Comparison of ENCODE assay signal across 17 cellular contexts in the genomic region with DNA sequence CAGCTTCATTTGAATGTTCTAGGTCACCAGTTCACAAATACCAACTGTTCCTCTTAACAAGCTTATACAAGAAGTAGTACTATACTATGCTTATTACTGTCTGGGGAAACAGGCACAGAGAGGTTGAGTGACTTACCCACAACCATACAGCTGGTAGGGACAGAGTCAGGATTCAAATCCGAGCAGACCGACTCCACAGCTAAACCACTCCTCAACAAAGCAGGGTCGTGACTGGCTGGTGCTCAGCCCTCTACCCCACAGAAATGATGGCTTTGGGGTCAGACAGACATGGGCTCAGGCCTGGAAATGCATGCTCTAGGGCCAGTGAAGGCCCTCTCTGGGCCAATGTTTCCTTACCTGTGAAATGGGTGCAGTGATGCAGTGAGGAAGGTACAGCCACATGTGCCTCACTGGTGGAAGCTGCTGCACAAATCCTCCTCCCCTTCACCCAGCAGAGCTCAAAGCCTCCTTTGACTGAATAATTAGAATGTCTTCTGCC.
A peak's percentile ranks its signal among the peaks of the same experiment; 100 is the strongest.
DNase-seq lines count a peak whose midpoint lies in the region; ATAC-seq and TF ChIP-seq lines count a peak whose summit lies in the region.
"Had no signal": no experiment of that assay in that cellular context is flagged by ENCODE, and none has a peak within 500 bp of the region (broad histone marks: within the 10 kb centered on the region; RNA-seq: fewer than 3 reads in every experiment).

No MANE protein-coding gene starts in this region.

- DNase-seq in IMR-90 (no peak), osteoblast (ENCODE audit: insufficient read length, low spot score, missing footprints) (no peak), RPMI8226 (no peak), NCI-H446 treated with DMSO at 0.1 percent for 48 hours (lab: John Stamatoyannopoulos, UW) (no peak)
- DNase-seq in effector memory CD8-positive, alpha-beta T cell = no peak
- DNase-seq: activated CD4-positive, alpha-beta memory T cell treated with anti-CD3 and anti-CD28 coated beads for 36 hours; activated naive CD4-positive, alpha-beta T cell treated with Interleukin-2 at 50 U/mL for 16 hours; activated T-cell treated with anti-CD3 and anti-CD28 coated beads for 4 hours; Kasumi-1; midbrain; NCI-H1092 treated with DMSO at 0.1 percent for 48 hours; NCI-H2081 treated with DMSO at 0.1 percent for 48 hours; NCI-H510A treated with DMSO at 0.1 percent for 48 hours; T-helper 2 cell had no signal

- H3K27ac ChIP-seq in BLaER1 (no peak overlapping the region), IMR-90 (ENCODE audit: insufficient read depth, low read length) (peak overlapping the region; percentile 71; the same call in 1 of the 2 replicates), osteoblast (ENCODE audit: low read depth, low read length) (peak overlapping the region; percentile 99)
- H3K27ac ChIP-seq: WERI-Rb-1 had no signal

- H3K14ac ChIP-seq in IMR-90 (replicated peaks; ENCODE audit: low read depth, low read length) = peak overlapping the region; percentile 10

- peak overlapping the region; percentile 21 to 46 for H3K27ac Mint-ChIP-seq in effector memory CD8-positive, alpha-beta T cell
- H3K27ac Mint-ChIP-seq: activated CD4-positive, alpha-beta memory T cell treated with anti-CD3 and anti-CD28 coated beads for 36 hours had no signal

- TF ChIP-seq RAD21 in IMR-90 (IDR thresholded peaks at IDR 0.05; ENCODE audit: low read length) = no peak

- H3K18ac ChIP-seq in IMR-90 (ENCODE audit: low read depth, low read length) = peak overlapping the region; percentile 31

- no peaks in the 10 kb centered on the region for H3K27me3 ChIP-seq in BLaER1
- H3K27me3 ChIP-seq in IMR-90 (ENCODE audit: control insufficient read depth, insufficient read depth, low read length) = no peaks in the 10 kb centered on the region
- H3K27me3 ChIP-seq in osteoblast (ENCODE audit: insufficient read depth, low read length) = no peaks in the 10 kb centered on the region

- H2AK9ac ChIP-seq in IMR-90 (replicated peaks; ENCODE audit: low read depth, low read length, poor library complexity) = peak overlapping the region; percentile 95

- in situ Hi-C loops in IMR-90 (cut with MboI; ENCODE audit: low sequenced_read_pairs) = no loop called here

- H3K4me3 Mint-ChIP-seq in effector memory CD8-positive, alpha-beta T cell = no peak overlapping the region
- H3K4me3 Mint-ChIP-seq: activated CD4-positive, alpha-beta memory T cell treated with anti-CD3 and anti-CD28 coated beads for 36 hours had no signal

- no peaks in the 10 kb centered on the region for H3K9me3 Mint-ChIP-seq in effector memory CD8-positive, alpha-beta T cell

- peak overlapping the region; percentile 94 for H2BK120ac ChIP-seq in IMR-90 (ENCODE audit: low read depth, low read length)

- H3K79me2 ChIP-seq in osteoblast (ENCODE audit: insufficient read depth, low read length) = no peaks in the 10 kb centered on the region

- H3K9me1 ChIP-seq in IMR-90 (ENCODE audit: insufficient read depth, low read length) = peaks cover 57% of the 10 kb centered on the region

- peaks cover 14% of the 10 kb centered on the region for H3K9me3 ChIP-seq in BLaER1
- no peaks in the 10 kb centered on the region for H3K9me3 ChIP-seq in IMR-90 (ENCODE audit: control insufficient read depth, insufficient read depth, low read length)
- no peaks in the 10 kb centered on the region for H3K9me3 ChIP-seq in osteoblast (ENCODE audit: low read depth, low read length)

- no peak overlapping the region for H3K56ac ChIP-seq in IMR-90 (ENCODE audit: extremely low read depth, insufficient read depth, low read length)

- H3K23ac ChIP-seq in IMR-90 (ENCODE audit: low read depth, low read length) = peak overlapping the region; percentile 2; the same call in 1 of the 2 replicates

- H4K20me1 ChIP-seq in BLaER1 (no peaks in the 10 kb centered on the region), IMR-90 (ENCODE audit: insufficient read depth, low read length) (no peaks in the 10 kb centered on the region; the same call in 1 of the 2 replicates), osteoblast (ENCODE audit: insufficient read depth, low read length) (no peaks in the 10 kb centered on the region)

- H3K36me3 ChIP-seq in BLaER1 (peaks cover 5% of the 10 kb centered on the region; the same call in 1 of the 2 replicates), IMR-90 (ENCODE audit: control insufficient read depth, insufficient read depth, low read length) (no peaks in the 10 kb centered on the region), osteoblast (ENCODE audit: insufficient read depth, low read length) (no peaks in the 10 kb centered on the region)
- H3K36me3 ChIP-seq: WERI-Rb-1 had no signal

- H3K4me1 Mint-ChIP-seq in effector memory CD8-positive, alpha-beta T cell (ENCODE audit: low read depth in 2 of 2) = peaks cover 0 to 5% of the 10 kb centered on the region in 2 donors

- H3K4me1 ChIP-seq in BLaER1 (peaks cover 78% of the 10 kb centered on the region), IMR-90 (ENCODE audit: control insufficient read depth, insufficient read depth, low read length) (peaks cover 65% of the 10 kb centered on the region), osteoblast (ENCODE audit: insufficient read depth, low read length) (peaks cover 73% of the 10 kb centered on the region)

- peak overlapping the region; percentile 0; the same call in 1 of the 2 replicates for H3K4me2 ChIP-seq in BLaER1
- no peak overlapping the region for H3K4me2 ChIP-seq in IMR-90 (ENCODE audit: low read depth, low read length)
- no peak overlapping the region for H3K4me2 ChIP-seq in osteoblast (ENCODE audit: insufficient read depth, low read length)

- peak overlapping the region; percentile 87 for H2BK5ac ChIP-seq in IMR-90 (ENCODE audit: low read depth, low read length, poor library complexity, severe bottlenecking)

- peak overlapping the region; percentile 85; the same call in 1 of the 2 replicates for H4K91ac ChIP-seq in IMR-90 (ENCODE audit: insufficient read depth, low read depth, low read length)

- peaks cover 4% of the 10 kb centered on the region for H3K36me3 Mint-ChIP-seq in effector memory CD8-positive, alpha-beta T cell (ENCODE audit: insufficient read depth)
- H3K36me3 Mint-ChIP-seq: activated CD4-positive, alpha-beta memory T cell treated with anti-CD3 and anti-CD28 coated beads for 36 hours had no signal

- BruUV-seq in IMR-90 (replicated peaks; lab: Mats Ljungman, UMichigan) = no TSS peak

- H2BK15ac ChIP-seq in IMR-90 (ENCODE audit: low read depth, low read length) = peak overlapping the region; percentile 77

- peak overlapping the region; percentile 70 to 78; a peak in 2 of 4 replicates for H4K8ac ChIP-seq in IMR-90 (ENCODE audit: low read depth in 2 of 2, low read length in 2 of 2)

- dilution Hi-C loops in IMR-90 (cut with HindIII; ENCODE audit: low sequenced_read_pairs, unreplicated experiment) = no loop called here

- H4K5ac ChIP-seq in IMR-90 (ENCODE audit: low read depth, low read length) = no peak overlapping the region; the same call in 1 of the 2 replicates

- H2BK20ac ChIP-seq in IMR-90 (ENCODE audit: low read depth, low read length) = peak overlapping the region; percentile 97

- ATAC-seq in IMR-90 (ENCODE audit: low read depth) (no peak), GM21381 (IDR thresholded peaks at IDR 0.05; ENCODE audit: unreplicated experiment) (no peak)
- no peak for ATAC-seq in effector memory CD8-positive, alpha-beta T cell (replicated peaks)

- WGBS in IMR-90 (ENCODE audit: extremely low coverage in 2 of 2, insufficient read length in 1 of 2), 2 experiments = 80% methylated on average over 1 of the region's 3 CpGs; no CpG with 5 or more reads in 1 of the 2 experiments

- TF ChIP-seq CTCF in IMR-90 (conservative IDR thresholded peaks at IDR 0.05; ENCODE audit: low read depth, low read length) = no peak
- no peak for TF ChIP-seq CTCF in osteoblast (IDR thresholded peaks at IDR 0.05; ENCODE audit: extremely low read depth, low read depth, low read length)

- H3K4me3 ChIP-seq in BLaER1 (no peak overlapping the region), IMR-90 (ENCODE audit: insufficient read depth, low read depth, low read length) (no peak overlapping the region), osteoblast (ENCODE audit: insufficient read depth, low read length) (no peak overlapping the region)

- peak overlapping the region; percentile 18 for H2AFZ ChIP-seq in IMR-90 (replicated peaks; ENCODE audit: low read length, poor library complexity)
- H2AFZ ChIP-seq in osteoblast (ENCODE audit: low read length) = no peak overlapping the region

- H2AK5ac ChIP-seq in IMR-90 (ENCODE audit: low read depth, low read length) = peak overlapping the region; percentile 92

- TF ChIP-seq POLR2A in IMR-90 (IDR thresholded peaks at IDR 0.05; ENCODE audit: low read depth, low read length) = no peak

- H3K9ac ChIP-seq in BLaER1 (no peak overlapping the region), IMR-90 (ENCODE audit: low read depth, low read length) (no peak overlapping the region)

- peaks cover 0 to 36% of the 10 kb centered on the region in 2 experiments; a peak in 2 of 4 replicates for H3K79me1 ChIP-seq in IMR-90 (ENCODE audit: low read depth in 1 of 2, low read length in 2 of 2)

- POLR2A ChIA-PET in IMR-90 (lab: Charles Lee; ENCODE audit: unreplicated experiment) = no interaction called here

- intact Hi-C loops in IMR-90 (cut with micrococcal nuclease) = no loop called here

- CTCF ChIA-PET in IMR-90 (lab: Yijun Ruan, JAX) = interaction anchor here (0.7 kb wide), 1 partner anchor 295 kb away, joined by 4 read pairs; no protein-coding TSS in a partner anchor

- peak overlapping the region; percentile 92 for H3K4ac ChIP-seq in IMR-90 (ENCODE audit: low read depth, low read length)

- peaks cover 5 to 23% of the 10 kb centered on the region in 2 donors for H3K27me3 Mint-ChIP-seq in effector memory CD8-positive, alpha-beta T cell

TF ChIP-seq in IMR-90, 13 proteins besides CTCF, POLR2A, EP300 and RAD21:
- no peak for TF ChIP-seq CEBPB (IDR thresholded peaks at IDR 0.05; ENCODE audit: low read depth, low read length)
- TF ChIP-seq MAZ (IDR thresholded peaks at IDR 0.05; ENCODE audit: borderline replicate concordance, low read depth, low read length) = no peak
TF ChIP-seq in IMR-90: peak in this region for 0.
